ENCODE assay signal across 1 cellular context in the genomic region with DNA sequence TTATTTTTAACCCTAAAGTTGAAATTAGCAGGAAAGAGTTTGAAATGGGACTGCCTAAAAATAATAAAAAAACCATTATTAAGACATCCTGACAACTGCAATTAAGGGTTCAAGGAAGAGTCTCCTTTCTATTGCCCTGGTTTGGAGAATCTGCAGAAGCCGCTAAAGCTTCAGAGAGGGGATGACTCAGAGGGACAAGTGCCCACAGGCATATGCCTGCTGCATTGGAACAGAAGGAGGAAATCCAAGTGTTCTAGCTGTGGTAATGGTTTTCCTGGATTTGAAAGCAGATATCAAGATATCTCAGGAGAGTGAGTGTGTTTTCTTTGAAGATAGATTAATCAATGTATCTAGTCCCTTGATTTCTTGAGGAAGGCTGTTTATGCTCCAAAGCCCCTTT.
TF ChIP-seq lines count a peak whose summit lies in the region.

No MANE protein-coding gene starts in this region.

TF ChIP-seq in endothelial cell of umbilical vein, 7 proteins besides CTCF, POLR2A, EP300 and RAD21 (continued from another document):
- TF ChIP-seq EZH2 (IDR thresholded peaks at IDR 0.05; ENCODE audit: borderline replicate concordance, low read depth, low read length, severe bottlenecking) (no peak), FOS (IDR thresholded peaks at IDR 0.05; ENCODE audit: borderline replicate concordance, insufficient read depth, low read length) (no peak)
TF ChIP-seq in endothelial cell of umbilical vein: peak in this region for 0.
